1 cellular context compared by ENCODE assay signal in the genomic region with DNA sequence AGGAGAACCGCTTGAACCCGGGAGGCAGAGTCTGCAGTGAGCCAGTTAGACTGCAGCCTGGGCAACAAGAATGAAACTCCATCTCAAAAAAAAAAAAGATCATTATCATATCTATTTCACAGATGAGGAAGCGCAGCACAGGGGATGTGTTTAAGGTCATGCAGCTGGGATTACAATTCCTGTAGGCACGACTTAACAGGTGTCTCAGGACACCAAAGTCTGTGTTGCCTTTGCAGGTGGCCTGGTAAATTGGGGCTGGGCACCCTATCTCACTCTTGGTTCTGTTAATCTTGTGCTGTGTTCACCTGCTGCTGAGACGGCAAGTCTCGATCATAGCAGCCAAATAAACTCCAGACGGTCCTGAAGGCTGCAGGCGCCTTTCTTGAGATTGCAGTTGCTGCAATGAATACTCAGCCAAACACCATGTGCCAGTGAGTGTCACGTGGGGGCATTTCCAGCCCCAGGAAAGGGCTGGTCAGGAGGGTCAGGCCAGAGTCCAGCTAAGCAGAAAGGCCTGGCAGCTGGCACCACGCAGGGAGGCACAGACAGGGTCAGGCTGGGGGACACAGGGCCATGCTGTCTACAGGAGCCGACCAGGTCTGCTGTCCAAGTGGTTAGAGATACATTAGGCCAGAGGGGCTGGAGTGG.
TF ChIP-seq lines count a peak whose summit lies in the region.

No MANE protein-coding gene starts in this region.

TF ChIP-seq in GM23338, 12 proteins besides CTCF, POLR2A, EP300 and RAD21 (continued from another document):
- TF ChIP-seq, protein P1, sequence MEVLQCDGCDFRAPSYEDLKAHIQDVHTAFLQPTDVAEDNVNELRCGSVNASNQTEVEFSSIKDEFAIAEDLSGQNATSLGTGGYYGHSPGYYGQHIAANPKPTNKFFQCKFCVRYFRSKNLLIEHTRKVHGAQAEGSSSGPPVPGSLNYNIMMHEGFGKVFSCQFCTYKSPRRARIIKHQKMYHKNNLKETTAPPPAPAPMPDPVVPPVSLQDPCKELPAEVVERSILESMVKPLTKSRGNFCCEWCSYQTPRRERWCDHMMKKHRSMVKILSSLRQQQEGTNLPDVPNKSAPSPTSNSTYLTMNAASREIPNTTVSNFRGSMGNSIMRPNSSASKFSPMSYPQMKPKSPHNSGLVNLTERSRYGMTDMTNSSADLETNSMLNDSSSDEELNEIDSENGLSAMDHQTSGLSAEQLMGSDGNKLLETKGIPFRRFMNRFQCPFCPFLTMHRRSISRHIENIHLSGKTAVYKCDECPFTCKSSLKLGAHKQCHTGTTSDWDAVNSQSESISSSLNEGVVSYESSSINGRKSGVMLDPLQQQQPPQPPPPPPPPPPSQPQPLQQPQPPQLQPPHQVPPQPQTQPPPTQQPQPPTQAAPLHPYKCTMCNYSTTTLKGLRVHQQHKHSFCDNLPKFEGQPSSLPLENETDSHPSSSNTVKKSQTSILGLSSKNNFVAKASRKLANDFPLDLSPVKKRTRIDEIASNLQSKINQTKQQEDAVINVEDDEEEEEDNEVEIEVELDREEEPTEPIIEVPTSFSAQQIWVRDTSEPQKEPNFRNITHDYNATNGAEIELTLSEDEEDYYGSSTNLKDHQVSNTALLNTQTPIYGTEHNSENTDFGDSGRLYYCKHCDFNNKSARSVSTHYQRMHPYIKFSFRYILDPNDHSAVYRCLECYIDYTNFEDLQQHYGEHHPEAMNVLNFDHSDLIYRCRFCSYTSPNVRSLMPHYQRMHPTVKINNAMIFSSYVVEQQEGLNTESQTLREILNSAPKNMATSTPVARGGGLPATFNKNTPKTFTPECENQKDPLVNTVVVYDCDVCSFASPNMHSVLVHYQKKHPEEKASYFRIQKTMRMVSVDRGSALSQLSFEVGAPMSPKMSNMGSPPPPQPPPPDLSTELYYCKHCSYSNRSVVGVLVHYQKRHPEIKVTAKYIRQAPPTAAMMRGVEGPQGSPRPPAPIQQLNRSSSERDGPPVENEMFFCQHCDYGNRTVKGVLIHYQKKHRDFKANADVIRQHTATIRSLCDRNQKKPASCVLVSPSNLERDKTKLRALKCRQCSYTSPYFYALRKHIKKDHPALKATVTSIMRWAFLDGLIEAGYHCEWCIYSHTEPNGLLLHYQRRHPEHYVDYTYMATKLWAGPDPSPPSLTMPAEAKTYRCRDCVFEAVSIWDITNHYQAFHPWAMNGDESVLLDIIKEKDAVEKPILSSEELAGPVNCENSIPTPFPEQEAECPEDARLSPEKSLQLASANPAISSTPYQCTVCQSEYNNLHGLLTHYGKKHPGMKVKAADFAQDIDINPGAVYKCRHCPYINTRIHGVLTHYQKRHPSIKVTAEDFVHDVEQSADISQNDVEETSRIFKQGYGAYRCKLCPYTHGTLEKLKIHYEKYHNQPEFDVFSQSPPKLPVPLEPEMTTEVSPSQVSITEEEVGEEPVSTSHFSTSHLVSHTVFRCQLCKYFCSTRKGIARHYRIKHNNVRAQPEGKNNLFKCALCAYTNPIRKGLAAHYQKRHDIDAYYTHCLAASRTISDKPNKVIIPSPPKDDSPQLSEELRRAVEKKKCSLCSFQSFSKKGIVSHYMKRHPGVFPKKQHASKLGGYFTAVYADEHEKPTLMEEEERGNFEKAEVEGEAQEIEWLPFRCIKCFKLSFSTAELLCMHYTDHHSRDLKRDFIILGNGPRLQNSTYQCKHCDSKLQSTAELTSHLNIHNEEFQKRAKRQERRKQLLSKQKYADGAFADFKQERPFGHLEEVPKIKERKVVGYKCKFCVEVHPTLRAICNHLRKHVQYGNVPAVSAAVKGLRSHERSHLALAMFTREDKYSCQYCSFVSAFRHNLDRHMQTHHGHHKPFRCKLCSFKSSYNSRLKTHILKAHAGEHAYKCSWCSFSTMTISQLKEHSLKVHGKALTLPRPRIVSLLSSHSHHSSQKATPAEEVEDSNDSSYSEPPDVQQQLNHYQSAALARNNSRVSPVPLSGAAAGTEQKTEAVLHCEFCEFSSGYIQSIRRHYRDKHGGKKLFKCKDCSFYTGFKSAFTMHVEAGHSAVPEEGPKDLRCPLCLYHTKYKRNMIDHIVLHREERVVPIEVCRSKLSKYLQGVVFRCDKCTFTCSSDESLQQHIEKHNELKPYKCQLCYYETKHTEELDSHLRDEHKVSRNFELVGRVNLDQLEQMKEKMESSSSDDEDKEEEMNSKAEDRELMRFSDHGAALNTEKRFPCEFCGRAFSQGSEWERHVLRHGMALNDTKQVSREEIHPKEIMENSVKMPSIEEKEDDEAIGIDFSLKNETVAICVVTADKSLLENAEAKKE (CRISPR knock-in tag; IDR thresholded peaks at IDR 0.05), result no peak
- TF ChIP-seq POLR2AphosphoS5 (IDR thresholded peaks at IDR 0.05; ENCODE audit: low read depth) (no peak), JUNB (IDR thresholded peaks at IDR 0.05; ENCODE audit: unreplicated experiment) (no peak)
